ENCODE assay signal across 14 cellular contexts in the genomic region with DNA sequence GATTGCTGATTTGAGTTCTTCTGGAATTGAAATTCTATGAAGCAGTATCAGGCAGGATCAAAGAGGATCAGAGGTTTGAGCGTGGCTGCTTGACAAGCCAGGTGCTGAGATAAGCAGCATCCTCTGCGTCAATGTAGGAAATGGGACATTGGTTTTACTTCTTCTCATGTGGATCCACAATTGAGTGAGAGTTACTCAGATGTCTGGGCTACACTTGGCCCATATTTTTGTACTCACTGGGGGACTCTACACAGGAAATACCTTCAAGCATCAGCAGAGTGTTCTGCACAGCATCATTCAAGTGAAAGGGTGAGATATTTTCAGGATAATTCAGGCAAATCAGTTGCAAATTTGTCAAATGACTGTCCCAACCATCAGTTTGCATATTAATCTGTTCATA.
A peak's percentile ranks its signal among the peaks of the same experiment; 100 is the strongest.
DNase-seq lines count a peak whose midpoint lies in the region; ATAC-seq and TF ChIP-seq lines count a peak whose summit lies in the region.
"Had no signal": no experiment of that assay in that cellular context is flagged by ENCODE, and none has a peak within 500 bp of the region (broad histone marks: within the 10 kb centered on the region; RNA-seq: fewer than 3 reads in every experiment).

No MANE protein-coding gene starts in this region.

- no peak overlapping the region for H3K9ac ChIP-seq in GM23248

- no peaks in the 10 kb centered on the region for H3K36me3 Mint-ChIP-seq in activated CD8-positive, alpha-beta T cell treated with anti-CD3 and anti-CD28 coated beads for 36 hours (ENCODE audit: low read depth)
- H3K36me3 Mint-ChIP-seq in activated CD8-positive, alpha-beta T cell treated with anti-CD3 and anti-CD28 coated beads, Interleukin-2, amount 10 ng/mL, durations not matched to agents 7 days and 5 days (ENCODE audit: low read depth) = no peaks in the 10 kb centered on the region
- no peaks in the 10 kb centered on the region for H3K36me3 Mint-ChIP-seq in activated T-helper 17 cell treated with anti-CD3 and anti-CD28 coated beads, Interleukin-2, amount 50 U/mL, for 72 hours (ENCODE audit: low read depth)
- H3K36me3 Mint-ChIP-seq in naive thymus-derived CD8-positive, alpha-beta T cell = no peaks in the 10 kb centered on the region
- H3K36me3 Mint-ChIP-seq in HFFc6 (ENCODE audit: low read depth) = no peaks in the 10 kb centered on the region
- H3K36me3 Mint-ChIP-seq: CD14-positive monocyte, IgD-negative memory B cell had no signal

- no peaks in the 10 kb centered on the region for H3K9me2 ChIP-seq in DOHH2 (replicated peaks; ENCODE audit: control insufficient read depth, low read length)
- H3K9me2 ChIP-seq in GM23248 (ENCODE audit: insufficient read depth) = no peaks in the 10 kb centered on the region

- intact Hi-C loops in activated CD8-positive, alpha-beta T cell treated with anti-CD3 and anti-CD28 coated beads for 36 hours (cut with micrococcal nuclease) = no loop called here

- H3K27me3 ChIP-seq in DOHH2 (ENCODE audit: control insufficient read depth, low read length) (no peaks in the 10 kb centered on the region), GM23248 (replicated peaks; ENCODE audit: insufficient read depth) (no peaks in the 10 kb centered on the region)

- TF ChIP-seq CTCF in activated CD8-positive, alpha-beta T cell treated with anti-CD3 and anti-CD28 coated beads for 36 hours (IDR thresholded peaks at IDR 0.05) = no peak
- TF ChIP-seq CTCF in DOHH2 (IDR thresholded peaks at IDR 0.05; ENCODE audit: low read depth, low read length, poor library complexity, severe bottlenecking) (no peak), HFFc6 (IDR thresholded peaks at IDR 0.05) (no peak)

- no peak overlapping the region for H3K27ac Mint-ChIP-seq in activated CD8-positive, alpha-beta T cell treated with anti-CD3 and anti-CD28 coated beads for 36 hours
- H3K27ac Mint-ChIP-seq in activated CD8-positive, alpha-beta T cell treated with anti-CD3 and anti-CD28 coated beads, Interleukin-2, amount 10 ng/mL, durations not matched to agents 7 days and 5 days = no peak overlapping the region
- H3K27ac Mint-ChIP-seq in activated T-helper 17 cell treated with anti-CD3 and anti-CD28 coated beads, Interleukin-2, amount 50 U/mL, for 72 hours = no peak overlapping the region
- H3K27ac Mint-ChIP-seq in naive thymus-derived CD8-positive, alpha-beta T cell = peak overlapping the region in 3 of 10 donors; percentile 15 to 77 (median 72)
- no peak overlapping the region for H3K27ac Mint-ChIP-seq in HFFc6
- H3K27ac Mint-ChIP-seq: CD14-positive monocyte, IgD-negative memory B cell had no signal

- POLR2A ChIA-PET in activated CD8-positive, alpha-beta T cell treated with anti-CD3 and anti-CD28 coated beads for 36 hours (lab: Charles Lee) = no interaction called here
- POLR2A ChIA-PET in activated CD8-positive, alpha-beta T cell treated with anti-CD3 and anti-CD28 coated beads, Interleukin-2, amount 10 ng/mL, durations not matched to agents 7 days and 5 days (lab: Charles Lee) = no interaction called here
- POLR2A ChIA-PET in naive thymus-derived CD8-positive, alpha-beta T cell (lab: Charles Lee) = no interaction called here

- H3K36me3 ChIP-seq in DOHH2 (ENCODE audit: control insufficient read depth, low read length) = no peaks in the 10 kb centered on the region
- H3K36me3 ChIP-seq in GM23248 (ENCODE audit: low read depth) = no peaks in the 10 kb centered on the region

- in situ Hi-C loops in GM23248 (cut with MboI) = no loop called here

- H4K20me1 ChIP-seq in DOHH2 (ENCODE audit: control insufficient read depth, insufficient read depth, low read depth, low read length) (no peaks in the 10 kb centered on the region), GM23248 (ENCODE audit: insufficient read depth) (no peaks in the 10 kb centered on the region)

- no peaks in the 10 kb centered on the region for H3K9me3 ChIP-seq in DOHH2 (ENCODE audit: control insufficient read depth, insufficient read depth, low read length)
- H3K9me3 ChIP-seq in GM23248 (ENCODE audit: low read depth) = no peaks in the 10 kb centered on the region

- H3K27ac ChIP-seq in DOHH2 (ENCODE audit: low read depth, low read length) (peak overlapping the region; percentile 26; the same call in 1 of the 2 replicates), GM23248 (no peak overlapping the region)

- CTCF ChIA-PET in activated CD8-positive, alpha-beta T cell treated with anti-CD3 and anti-CD28 coated beads for 36 hours (lab: Charles Lee) = no interaction called here
- CTCF ChIA-PET in activated CD8-positive, alpha-beta T cell treated with anti-CD3 and anti-CD28 coated beads, Interleukin-2, amount 10 ng/mL, durations not matched to agents 7 days and 5 days (lab: Charles Lee) = no interaction called here

- no peak overlapping the region for H2AFZ ChIP-seq in GM23248

- peaks cover 9% of the 10 kb centered on the region for H3K4me1 ChIP-seq in DOHH2 (ENCODE audit: control insufficient read depth, low read length)
- no peaks in the 10 kb centered on the region for H3K4me1 ChIP-seq in GM23248 (ENCODE audit: insufficient read depth)

- 75% methylated on average over 2 of the region's 2 CpGs for WGBS in GM23248 (ENCODE audit: low coverage in 1 of 2, low lambda C conversion rate in 2 of 2, missing lambda C conversion rate in 2 of 2), 2 experiments

- DNase-seq in activated CD8-positive, alpha-beta T cell treated with anti-CD3 and anti-CD28 coated beads for 36 hours = no peak
- DNase-seq in activated CD8-positive, alpha-beta T cell treated with anti-CD3 and anti-CD28 coated beads, Interleukin-2, amount 10 ng/mL, durations not matched to agents 7 days and 5 days = no peak
- peak in 4 of 10 donors; percentile 3 to 46 (median 32) for DNase-seq in naive thymus-derived CD8-positive, alpha-beta T cell
- no peak for DNase-seq in HFFc6
- no peak for DNase-seq in GM23248
- no peak for DNase-seq in SW 1271 (lab: John Stamatoyannopoulos, UW)
- DNase-seq: DMS79, HCEC 1CT, NCI-H1048, NCI-H226 had no signal

- no peaks in the 10 kb centered on the region for H3K27me3 Mint-ChIP-seq in activated CD8-positive, alpha-beta T cell treated with anti-CD3 and anti-CD28 coated beads for 36 hours
- peaks cover 2% of the 10 kb centered on the region for H3K27me3 Mint-ChIP-seq in activated CD8-positive, alpha-beta T cell treated with anti-CD3 and anti-CD28 coated beads, Interleukin-2, amount 10 ng/mL, durations not matched to agents 7 days and 5 days (ENCODE audit: low read depth)
- no peaks in the 10 kb centered on the region for H3K27me3 Mint-ChIP-seq in activated T-helper 17 cell treated with anti-CD3 and anti-CD28 coated beads, Interleukin-2, amount 50 U/mL, for 72 hours
- H3K27me3 Mint-ChIP-seq in naive thymus-derived CD8-positive, alpha-beta T cell = peaks cover 0 to 8% (median 0%) of the 10 kb centered on the region in 5 donors
- 0 out of 2 replicates have a peak, but pooled peaks cover 1% of the 10 kb centered on the region for H3K27me3 Mint-ChIP-seq in HFFc6 (ENCODE audit: insufficient read depth)

- peak; percentile 37 for ATAC-seq in activated CD8-positive, alpha-beta T cell treated with anti-CD3 and anti-CD28 coated beads for 36 hours
- no peak for ATAC-seq in activated CD8-positive, alpha-beta T cell treated with anti-CD3 and anti-CD28 coated beads, Interleukin-2, amount 10 ng/mL, durations not matched to agents 7 days and 5 days
- peak; percentile 19 for ATAC-seq in activated T-helper 17 cell treated with anti-CD3 and anti-CD28 coated beads, Interleukin-2, amount 50 U/mL, for 72 hours (replicated peaks)
- ATAC-seq in naive thymus-derived CD8-positive, alpha-beta T cell = peak; percentile 42 to 65

- H3K4me2 ChIP-seq in DOHH2 (ENCODE audit: low read length) (peak overlapping the region; percentile 38; the same call in 1 of the 2 replicates), GM23248 (ENCODE audit: unreplicated experiment) (no peak overlapping the region)

- H3F3A ChIP-seq in DOHH2 (ENCODE audit: control insufficient read depth, insufficient read depth) (no peaks in the 10 kb centered on the region), GM23248 (ENCODE audit: insufficient read depth) (no peaks in the 10 kb centered on the region)

- H3K9me3 Mint-ChIP-seq in activated CD8-positive, alpha-beta T cell treated with anti-CD3 and anti-CD28 coated beads for 36 hours = no peaks in the 10 kb centered on the region
- H3K9me3 Mint-ChIP-seq in activated CD8-positive, alpha-beta T cell treated with anti-CD3 and anti-CD28 coated beads, Interleukin-2, amount 10 ng/mL, durations not matched to agents 7 days and 5 days (ENCODE audit: insufficient read depth) = no peaks in the 10 kb centered on the region
- no peaks in the 10 kb centered on the region for H3K9me3 Mint-ChIP-seq in activated T-helper 17 cell treated with anti-CD3 and anti-CD28 coated beads, Interleukin-2, amount 50 U/mL, for 72 hours
- H3K9me3 Mint-ChIP-seq in naive thymus-derived CD8-positive, alpha-beta T cell = no peaks in the 10 kb centered on the region
- H3K9me3 Mint-ChIP-seq in HFFc6 = no peaks in the 10 kb centered on the region
- H3K9me3 Mint-ChIP-seq: CD14-positive monocyte had no signal

- no peak overlapping the region for H3K4me3 ChIP-seq in DOHH2 (ENCODE audit: low read length)
- no peak overlapping the region for H3K4me3 ChIP-seq in GM23248

- H3K4me1 Mint-ChIP-seq in activated CD8-positive, alpha-beta T cell treated with anti-CD3 and anti-CD28 coated beads for 36 hours (ENCODE audit: low read depth) = peaks cover 33% of the 10 kb centered on the region
- H3K4me1 Mint-ChIP-seq in activated CD8-positive, alpha-beta T cell treated with anti-CD3 and anti-CD28 coated beads, Interleukin-2, amount 10 ng/mL, durations not matched to agents 7 days and 5 days (ENCODE audit: low read depth) = peaks cover 28% of the 10 kb centered on the region
- peaks cover 21% of the 10 kb centered on the region for H3K4me1 Mint-ChIP-seq in activated T-helper 17 cell treated with anti-CD3 and anti-CD28 coated beads, Interleukin-2, amount 50 U/mL, for 72 hours
- H3K4me1 Mint-ChIP-seq in naive thymus-derived CD8-positive, alpha-beta T cell = peaks cover 10 to 54% (median 40%) of the 10 kb centered on the region in 4 donors
- peaks cover 24% of the 10 kb centered on the region for H3K4me1 Mint-ChIP-seq in HFFc6 (ENCODE audit: low read depth)

- no peaks in the 10 kb centered on the region for H3K79me2 ChIP-seq in DOHH2 (ENCODE audit: control insufficient read depth, low read length)
- no peaks in the 10 kb centered on the region for H3K79me2 ChIP-seq in GM23248 (ENCODE audit: insufficient read depth)

- H3K4me3 Mint-ChIP-seq in activated CD8-positive, alpha-beta T cell treated with anti-CD3 and anti-CD28 coated beads for 36 hours = no peak overlapping the region
- H3K4me3 Mint-ChIP-seq in activated CD8-positive, alpha-beta T cell treated with anti-CD3 and anti-CD28 coated beads, Interleukin-2, amount 10 ng/mL, durations not matched to agents 7 days and 5 days = no peak overlapping the region
- peak overlapping the region; percentile 20 for H3K4me3 Mint-ChIP-seq in activated T-helper 17 cell treated with anti-CD3 and anti-CD28 coated beads, Interleukin-2, amount 50 U/mL, for 72 hours
- peak overlapping the region in 2 of 10 donors; percentile 0 to 1 for H3K4me3 Mint-ChIP-seq in naive thymus-derived CD8-positive, alpha-beta T cell
- H3K4me3 Mint-ChIP-seq in HFFc6 = no peak overlapping the region
- H3K4me3 Mint-ChIP-seq: CD14-positive monocyte had no signal
